In genomic region chr15:24933716-24934115, GRCh38 we compare ENCODE assay signal across 25 cellular contexts.
"Had no signal": no experiment of that assay in that cellular context is flagged by ENCODE, and none has a peak within 500 bp of the region (broad histone marks: within the 10 kb centered on the region; RNA-seq: fewer than 3 reads in every experiment).

No MANE protein-coding gene starts in this region.

- H3K27ac Mint-ChIP-seq: natural killer cell; neural progenitor cell; progenitor cell of endocrine pancreas; stimulated activated naive B cell treated with anti-CD40 and anti-IgM and Interleukin-4, amounts not matched to agents 10 μg/mL and 1 μg/mL and 100 μg/mL, for 72 hours had no signal

- ATAC-seq: gastroesophageal sphincter; left colon; mucosa of descending colon; natural killer cell; pancreas; right lobe of liver; stimulated activated naive B cell treated with anti-CD40 and anti-IgM and Interleukin-4, amounts not matched to agents 10 μg/mL and 1 μg/mL and 100 μg/mL, for 72 hours; stimulated activated naive CD8-positive, alpha-beta T cell treated with anti-CD3 and anti-CD28 coated beads, Interleukin-15, amount 100 ng/mL, for 72 hours had no signal

- H3K4me1 ChIP-seq: gastroesophageal sphincter, neural progenitor cell, pancreas, right lobe of liver, testis, transverse colon had no signal

- H3K4me3 Mint-ChIP-seq: central memory CD8-positive, alpha-beta T cell; natural killer cell; neural progenitor cell; stimulated activated naive B cell treated with anti-CD40 and anti-IgM and Interleukin-4, amounts not matched to agents 10 μg/mL and 1 μg/mL and 100 μg/mL, for 72 hours; stimulated activated naive CD8-positive, alpha-beta T cell treated with anti-CD3 and anti-CD28 coated beads, Interleukin-15, amount 100 ng/mL, for 72 hours had no signal

- H3K9me3 ChIP-seq: esophagus muscularis mucosa, gastroesophageal sphincter, pancreas, right lobe of liver, testis, transverse colon had no signal

- H3K27me3 Mint-ChIP-seq: central memory CD8-positive, alpha-beta T cell; progenitor cell of endocrine pancreas; stimulated activated naive B cell treated with anti-CD40 and anti-IgM and Interleukin-4, amounts not matched to agents 10 μg/mL and 1 μg/mL and 100 μg/mL, for 72 hours; stimulated activated naive CD8-positive, alpha-beta T cell treated with anti-CD3 and anti-CD28 coated beads, Interleukin-15, amount 100 ng/mL, for 72 hours had no signal

- H3K36me3 Mint-ChIP-seq: natural killer cell; stimulated activated naive B cell treated with anti-CD40 and anti-IgM and Interleukin-4, amounts not matched to agents 10 μg/mL and 1 μg/mL and 100 μg/mL, for 72 hours had no signal

- H3K36me3 ChIP-seq: esophagus muscularis mucosa, gastroesophageal sphincter, neural progenitor cell, pancreas, right lobe of liver, transverse colon had no signal

- H3K27ac ChIP-seq: epithelial cell of prostate, esophagus muscularis mucosa, gastroesophageal sphincter, hepatocyte, neural progenitor cell, pancreas, right lobe of liver, skin epidermis, testis, transverse colon had no signal

- DNase-seq: cortex of kidney; effector memory CD4-positive, alpha-beta T cell; glutamatergic neuron; kidney; left colon; mammary epithelial cell; mucosa of descending colon; natural killer cell; nucleus accumbens; pancreas; right lobe of liver; stimulated activated CD4-positive, alpha-beta T cell treated with anti-CD3 and anti-CD28 coated beads, Interleukin-2, amount 100 ng/mL, for 24 hours; stimulated activated CD4-positive, alpha-beta T cell treated with anti-CD3 and anti-CD28 coated beads, Interleukin-4, amount 100 ng/mL, for 4 hours; stimulated activated naive B cell treated with anti-CD40 and anti-IgM and Interleukin-4, amounts not matched to agents 10 μg/mL and 1 μg/mL and 100 μg/mL, for 72 hours; stimulated activated naive CD8-positive, alpha-beta T cell treated with anti-CD3 and anti-CD28 coated beads, Interleukin-15, amount 100 ng/mL, for 72 hours; testis; transverse colon had no signal

- H3K27me3 ChIP-seq: esophagus muscularis mucosa, gastroesophageal sphincter, hepatocyte, neural progenitor cell, pancreas, right lobe of liver, testis, transverse colon had no signal

- H3K4me3 ChIP-seq: esophagus muscularis mucosa, gastroesophageal sphincter, hepatocyte, mucosa of descending colon, neural progenitor cell, pancreas, right lobe of liver, skin epidermis, testis, transverse colon had no signal

- H3K4me1 Mint-ChIP-seq: central memory CD8-positive, alpha-beta T cell; natural killer cell; neural progenitor cell; stimulated activated naive B cell treated with anti-CD40 and anti-IgM and Interleukin-4, amounts not matched to agents 10 μg/mL and 1 μg/mL and 100 μg/mL, for 72 hours; stimulated activated naive CD8-positive, alpha-beta T cell treated with anti-CD3 and anti-CD28 coated beads, Interleukin-15, amount 100 ng/mL, for 72 hours had no signal
